In the genomic region with DNA sequence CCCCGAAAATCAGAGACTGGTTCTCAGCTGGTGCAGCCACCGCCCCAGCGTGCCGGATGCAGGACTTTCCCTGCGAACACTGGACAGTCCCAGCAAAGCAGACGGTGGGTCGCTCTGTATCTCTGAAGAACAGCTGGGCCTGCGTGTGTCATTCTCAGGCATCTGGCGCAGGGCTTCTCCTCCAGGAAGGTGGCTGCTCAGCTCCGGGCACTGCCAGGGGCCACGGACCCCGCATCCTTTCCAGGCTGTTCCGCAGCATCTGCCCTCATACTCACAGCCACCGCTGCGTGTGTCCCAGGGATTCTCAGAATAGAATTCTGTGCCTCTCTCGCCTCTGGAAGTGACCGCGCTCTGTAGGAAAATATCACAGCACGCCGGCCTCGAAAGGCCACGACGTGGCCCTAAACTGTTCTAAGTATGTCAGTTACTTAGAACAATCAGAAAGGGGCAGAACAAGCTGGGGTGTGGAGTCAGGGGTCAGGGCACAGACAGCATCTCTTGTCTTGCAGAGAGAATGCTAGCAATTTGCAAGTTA, we compare ENCODE assay signal across 10 cellular contexts. TPM values are rescaled to one million over a fixed set of nuclear protein-coding genes. Genes with fewer than 3 reads are reported as not detected.
DNase-seq lines count a peak whose midpoint lies in the region; ATAC-seq, FAIRE-seq and TF ChIP-seq lines count a peak whose summit lies in the region.
"Not testable (repeated sequence)": the region's sequence is repeated elsewhere in the genome, so short reads cannot be mapped to it uniquely, and the experiment has no call there.
"Had no signal": no experiment of that assay in that cellular context is flagged by ENCODE, and none has a peak within 500 bp of the region (broad histone marks: within the 10 kb centered on the region; RNA-seq: fewer than 3 reads in every experiment).

No MANE protein-coding gene starts in this region.

- DNase-seq in GM18507 (ENCODE audit: extremely low spot score, insufficient read length, low read depth); activated T-helper 1 cell treated with anti-CD3 and anti-CD28 coated beads, Interleukin-12 subunit alpha, Interleukin-12 subunit beta, Interleukin-2, Interleukin-4 antibody, amounts not matched to agents 30 ng/mL and 10 ng/mL and 1 ng/mL, durations not matched to agents 14 hours and 24 hours and 36 hours (ENCODE audit: low spot score): not testable (repeated sequence)
- DNase-seq in activated CD4-positive, alpha-beta T cell treated with anti-CD3 and anti-CD28 coated beads, Interleukin-2, amount 10 ng/mL, durations not matched to agents 24 days and 14 days: peak; percentile 61
- peak; percentile 24 for DNase-seq in coronary artery (ENCODE audit: low spot score)
- DNase-seq in right atrium auricular region (ENCODE audit: low spot score): peak; percentile 18
- DNase-seq in trophoblast cell: peak; percentile 4 to 65
- peak; percentile 65 for DNase-seq in upper lobe of right lung

- H3K4ac ChIP-seq in trophoblast cell (ENCODE audit: low read depth, low read length): not testable (repeated sequence)

- H4K12ac ChIP-seq in trophoblast cell (ENCODE audit: low read depth, low read length): not testable (repeated sequence)

- not testable (repeated sequence) for H3K36me3 ChIP-seq in BLaER1; right atrium auricular region; trophoblast cell (ENCODE audit: control insufficient read depth in 1 of 2, insufficient read depth in 2 of 2, low read length in 2 of 2); upper lobe of right lung

- not testable (repeated sequence) for H2BK12ac ChIP-seq in trophoblast cell (ENCODE audit: low read length)

- not testable (repeated sequence) for H4K8ac ChIP-seq in trophoblast cell (ENCODE audit: low read depth, low read length)

- intact Hi-C loops in activated CD4-positive, alpha-beta T cell treated with anti-CD3 and anti-CD28 coated beads, Interleukin-2, amount 10 ng/mL, durations not matched to agents 24 days and 14 days (cut with micrococcal nuclease): loop anchor here (10.0 kb wide), 1 partner anchor 226 kb away; no protein-coding TSS in a partner anchor
- intact Hi-C loops in activated T-helper 1 cell treated with anti-CD3 and anti-CD28 coated beads, Interleukin-12 subunit alpha, Interleukin-12 subunit beta, Interleukin-2, Interleukin-4 antibody, amounts not matched to agents 30 ng/mL and 10 ng/mL and 1 ng/mL, durations not matched to agents 14 hours and 24 hours and 36 hours (cut with micrococcal nuclease); upper lobe of right lung (cut with DNase I): not testable (repeated sequence)

- H3K4me1 ChIP-seq in BLaER1: peaks cover 48% of the 10 kb centered on the region
- H3K4me1 ChIP-seq in right atrium auricular region; trophoblast cell (ENCODE audit: control insufficient read depth in 1 of 2, insufficient read depth in 2 of 2, low read length in 2 of 2); upper lobe of right lung: not testable (repeated sequence)

- H3K79me2 ChIP-seq in trophoblast cell (ENCODE audit: control insufficient read depth, insufficient read depth, low read length, poor library complexity): not testable (repeated sequence)

- H3K4me2 ChIP-seq in BLaER1: peak overlapping the region; percentile 64
- H3K4me2 ChIP-seq in trophoblast cell (ENCODE audit: low read length): not testable (repeated sequence)

- H3K27me3 ChIP-seq in BLaER1; right atrium auricular region; trophoblast cell (ENCODE audit: insufficient read depth, low read length); upper lobe of right lung: not testable (repeated sequence)

- not testable (repeated sequence) for H3K4me3 Mint-ChIP-seq in activated CD4-positive, alpha-beta T cell treated with anti-CD3 and anti-CD28 coated beads, Interleukin-2, amount 10 ng/mL, durations not matched to agents 24 days and 14 days; activated T-helper 1 cell treated with anti-CD3 and anti-CD28 coated beads, Interleukin-12 subunit alpha, Interleukin-12 subunit beta, Interleukin-2, Interleukin-4 antibody, amounts not matched to agents 30 ng/mL and 10 ng/mL and 1 ng/mL, durations not matched to agents 14 hours and 24 hours and 36 hours

- H2BK120ac ChIP-seq in trophoblast cell (ENCODE audit: insufficient read depth, low read length, poor library complexity): not testable (repeated sequence)

- no CpG with 5 or more reads among the region's 23 CpGs for WGBS in trophoblast cell (ENCODE audit: extremely low coverage, insufficient coverage, insufficient read length)

- peak overlapping the region; percentile 66 for H3K27ac Mint-ChIP-seq in activated CD4-positive, alpha-beta T cell treated with anti-CD3 and anti-CD28 coated beads, Interleukin-2, amount 10 ng/mL, durations not matched to agents 24 days and 14 days
- H3K27ac Mint-ChIP-seq in activated T-helper 1 cell treated with anti-CD3 and anti-CD28 coated beads, Interleukin-12 subunit alpha, Interleukin-12 subunit beta, Interleukin-2, Interleukin-4 antibody, amounts not matched to agents 30 ng/mL and 10 ng/mL and 1 ng/mL, durations not matched to agents 14 hours and 24 hours and 36 hours: peak overlapping the region; percentile 40

- not testable (repeated sequence) for H3K27me3 Mint-ChIP-seq in activated CD4-positive, alpha-beta T cell treated with anti-CD3 and anti-CD28 coated beads, Interleukin-2, amount 10 ng/mL, durations not matched to agents 24 days and 14 days; activated T-helper 1 cell treated with anti-CD3 and anti-CD28 coated beads, Interleukin-12 subunit alpha, Interleukin-12 subunit beta, Interleukin-2, Interleukin-4 antibody, amounts not matched to agents 30 ng/mL and 10 ng/mL and 1 ng/mL, durations not matched to agents 14 hours and 24 hours and 36 hours (ENCODE audit: insufficient read depth)

- H2AK5ac ChIP-seq in trophoblast cell (ENCODE audit: low read length): not testable (repeated sequence)

- not testable (repeated sequence) for H2AFZ ChIP-seq in trophoblast cell (ENCODE audit: insufficient read depth, low read length, poor library complexity)

- 0 out of 2 replicates have a peak overlapping the region, but pooled peaks have one; percentile 22 for H3K27ac ChIP-seq in BLaER1
- H3K27ac ChIP-seq in coronary artery; right atrium auricular region; trophoblast cell (ENCODE audit: low read depth, low read length); upper lobe of right lung: not testable (repeated sequence)

- H4K91ac ChIP-seq in trophoblast cell (ENCODE audit: low read depth, low read length): not testable (repeated sequence)

- H3K9me3 ChIP-seq in BLaER1; right atrium auricular region; trophoblast cell (ENCODE audit: insufficient read depth, low read depth, low read length); upper lobe of right lung: not testable (repeated sequence)

- H4K20me1 ChIP-seq in BLaER1: not testable (repeated sequence)

- not testable (repeated sequence) for H3K14ac ChIP-seq in trophoblast cell (ENCODE audit: low read length)

- H3K4me3 ChIP-seq in BLaER1; coronary artery; right atrium auricular region; trophoblast cell (ENCODE audit: low read depth, low read length); upper lobe of right lung: not testable (repeated sequence)

- peak; percentile 12 for FAIRE-seq in GM18507 (lab: Jason Lieb, UNC)

- not testable (repeated sequence) for H3K9ac ChIP-seq in BLaER1; trophoblast cell (ENCODE audit: low read length)

- not testable (repeated sequence) for H3K18ac ChIP-seq in trophoblast cell (ENCODE audit: low read length)

- TF ChIP-seq CTCF in coronary artery (IDR thresholded peaks at IDR 0.05); right atrium auricular region (IDR thresholded peaks at IDR 0.05); upper lobe of right lung (IDR thresholded peaks at IDR 0.05): not testable (repeated sequence)

- not testable (repeated sequence) for ATAC-seq in upper lobe of right lung

- H3K4me1 Mint-ChIP-seq in activated CD4-positive, alpha-beta T cell treated with anti-CD3 and anti-CD28 coated beads, Interleukin-2, amount 10 ng/mL, durations not matched to agents 24 days and 14 days: peaks cover 20% of the 10 kb centered on the region
- peaks cover 32% of the 10 kb centered on the region for H3K4me1 Mint-ChIP-seq in activated T-helper 1 cell treated with anti-CD3 and anti-CD28 coated beads, Interleukin-12 subunit alpha, Interleukin-12 subunit beta, Interleukin-2, Interleukin-4 antibody, amounts not matched to agents 30 ng/mL and 10 ng/mL and 1 ng/mL, durations not matched to agents 14 hours and 24 hours and 36 hours (ENCODE audit: low read depth)

- H3K79me1 ChIP-seq in trophoblast cell (ENCODE audit: low read length): not testable (repeated sequence)

- not testable (repeated sequence) for H3K36me3 Mint-ChIP-seq in activated CD4-positive, alpha-beta T cell treated with anti-CD3 and anti-CD28 coated beads, Interleukin-2, amount 10 ng/mL, durations not matched to agents 24 days and 14 days (ENCODE audit: low read depth); activated T-helper 1 cell treated with anti-CD3 and anti-CD28 coated beads, Interleukin-12 subunit alpha, Interleukin-12 subunit beta, Interleukin-2, Interleukin-4 antibody, amounts not matched to agents 30 ng/mL and 10 ng/mL and 1 ng/mL, durations not matched to agents 14 hours and 24 hours and 36 hours (ENCODE audit: low read depth)

- not testable (repeated sequence) for H3K9me3 Mint-ChIP-seq in activated CD4-positive, alpha-beta T cell treated with anti-CD3 and anti-CD28 coated beads, Interleukin-2, amount 10 ng/mL, durations not matched to agents 24 days and 14 days; activated T-helper 1 cell treated with anti-CD3 and anti-CD28 coated beads, Interleukin-12 subunit alpha, Interleukin-12 subunit beta, Interleukin-2, Interleukin-4 antibody, amounts not matched to agents 30 ng/mL and 10 ng/mL and 1 ng/mL, durations not matched to agents 14 hours and 24 hours and 36 hours

- H3K23ac ChIP-seq in trophoblast cell (ENCODE audit: low read length): not testable (repeated sequence)

- H2BK5ac ChIP-seq in trophoblast cell (ENCODE audit: low read depth, low read length, poor library complexity): not testable (repeated sequence)

RNA-seq across cellular contexts. Expression of gene APOD, which starts 44.7 kb away (rescaled TPM):
- 1.8 and 2.6 TPM in 2 replicates for total RNA-seq in activated CD4-positive, alpha-beta T cell treated with anti-CD3 and anti-CD28 coated beads, Interleukin-2, amount 10 ng/mL, durations not matched to agents 24 days and 14 days
- 3.4 and 4.0 TPM in 2 replicates for total RNA-seq in activated T-helper 1 cell treated with anti-CD3 and anti-CD28 coated beads, Interleukin-12 subunit alpha, Interleukin-12 subunit beta, Interleukin-2, Interleukin-4 antibody, amounts not matched to agents 30 ng/mL and 10 ng/mL and 1 ng/mL, durations not matched to agents 14 hours and 24 hours and 36 hours
- total RNA-seq in right atrium auricular region: 10 to 100 TPM; 79.6 to 93.2 TPM
- 0.08 TPM in 1 of 2 replicates, not detected in the other for polyA plus RNA-seq in trophoblast cell (2013)
- total RNA-seq in upper lobe of right lung: 59.4 TPM
- total RNA-seq: Calu3; CD8-positive, alpha-beta T cell had no signal

Comparison
In these comparisons a context has a peak if more than half of its experiments do, and no peak if none do; other contexts are left out.
1. RNA of gene APOD, which starts 44.7 kb away (total RNA-seq): 79.6 to 93.2 TPM in right atrium auricular region and 59.4 TPM in upper lobe of right lung (single experiment); 3.4 to 4.0 TPM in activated T-helper 1 cell treated with anti-CD3 and anti-CD28 coated beads, Interleukin-12 subunit alpha, Interleukin-12 subunit beta, Interleukin-2, Interleukin-4 antibody, amounts not matched to agents 30 ng/mL and 10 ng/mL and 1 ng/mL, durations not matched to agents 14 hours and 24 hours and 36 hours and 1.8 to 2.6 TPM in activated CD4-positive, alpha-beta T cell treated with anti-CD3 and anti-CD28 coated beads, Interleukin-2, amount 10 ng/mL, durations not matched to agents 24 days and 14 days; every median in the first group is over 10 times any median in the second.